In the genomic region with DNA sequence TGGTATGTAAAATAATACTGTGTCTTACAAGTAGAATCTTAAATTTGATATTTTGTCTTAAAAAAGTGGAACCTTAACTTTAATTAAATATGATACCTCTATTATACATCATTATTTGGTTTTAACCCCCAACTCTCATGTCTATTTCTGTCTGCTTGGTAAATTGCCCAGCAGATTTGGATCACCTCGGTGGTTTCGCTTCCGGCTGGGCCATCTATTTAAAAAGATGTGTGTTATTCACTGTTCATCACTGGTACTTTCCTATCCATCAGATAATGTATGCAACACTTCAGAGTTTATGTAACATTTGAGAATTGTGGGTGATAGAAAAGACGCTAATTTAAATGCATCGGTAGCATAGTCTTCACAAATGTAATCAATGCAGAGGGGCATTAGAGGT, we compare ENCODE assay signal across 19 cellular contexts.
DNase-seq lines count a peak whose midpoint lies in the region; ATAC-seq, FAIRE-seq and TF ChIP-seq lines count a peak whose summit lies in the region.
"Had no signal": no experiment of that assay in that cellular context is flagged by ENCODE, and none has a peak within 500 bp of the region (broad histone marks: within the 10 kb centered on the region; RNA-seq: fewer than 3 reads in every experiment).

No MANE protein-coding gene starts in this region.

- peaks cover 19% of the 10 kb centered on the region for H3K4me1 ChIP-seq in body of pancreas

- H3K36me3 ChIP-seq in body of pancreas (replicated peaks in 1 of 2; ENCODE audit: insufficient read depth in 1 of 2, low read depth in 2 of 2) = no peaks in the 10 kb centered on the region
- H3K36me3 ChIP-seq: BE2C had no signal

- H3K4me1 Mint-ChIP-seq in activated T-helper 17 cell treated with anti-CD3 and anti-CD28 coated beads, Interleukin-2, amount 50 U/mL, for 72 hours = peaks cover 36% of the 10 kb centered on the region
- peaks cover 38% of the 10 kb centered on the region for H3K4me1 Mint-ChIP-seq in Calu3 (ENCODE audit: low read depth, unreplicated experiment)

- CTCF ChIA-PET in Calu3 (lab: Charles Lee) = no interaction called here

- BruUV-seq in Calu3 (replicated peaks; lab: Mats Ljungman, UMichigan) = no TSS peak

- DNase-seq in GM18507 (ENCODE audit: extremely low spot score, insufficient read length, low read depth) (no peak), Calu3 (no peak), body of pancreas (no peak), NCI-H1694 (lab: John Stamatoyannopoulos, UW) (no peak), RKO (ENCODE audit: low spot score) (no peak)
- DNase-seq: BE2C; CD4-positive, alpha-beta T cell; GM23248; HCEC 1CT; NCI-H1105 treated with DMSO at 0.1 percent for 48 hours; NCI-H187 treated with DMSO at 0.1 percent for 48 hours; NCI-H526 treated with DMSO at 0.1 percent for 48 hours; T-cell; T-helper 9 cell had no signal

- no peak overlapping the region for H3K27ac ChIP-seq in body of pancreas
- H3K27ac ChIP-seq: GM23248 had no signal

- H3K9me3 ChIP-seq in body of pancreas = no peaks in the 10 kb centered on the region
- H3K9me3 ChIP-seq: BE2C had no signal

- no peak overlapping the region for H3K4me3 ChIP-seq in body of pancreas
- H3K4me3 ChIP-seq: GM23248 had no signal

- no peaks in the 10 kb centered on the region for H3K27me3 Mint-ChIP-seq in activated T-helper 17 cell treated with anti-CD3 and anti-CD28 coated beads, Interleukin-2, amount 50 U/mL, for 72 hours
- H3K27me3 Mint-ChIP-seq in Calu3 (ENCODE audit: unreplicated experiment) = no peaks in the 10 kb centered on the region
- H3K27me3 Mint-ChIP-seq: CD4-positive, alpha-beta T cell; T-cell had no signal

- peaks cover 40% of the 10 kb centered on the region for H3K36me3 Mint-ChIP-seq in activated T-helper 17 cell treated with anti-CD3 and anti-CD28 coated beads, Interleukin-2, amount 50 U/mL, for 72 hours (ENCODE audit: low read depth)
- no peaks in the 10 kb centered on the region for H3K36me3 Mint-ChIP-seq in Calu3 (ENCODE audit: insufficient read depth, unreplicated experiment)

- no peak overlapping the region for H3K4me3 Mint-ChIP-seq in activated T-helper 17 cell treated with anti-CD3 and anti-CD28 coated beads, Interleukin-2, amount 50 U/mL, for 72 hours
- no peak overlapping the region for H3K4me3 Mint-ChIP-seq in Calu3 (ENCODE audit: low read depth, unreplicated experiment)
- H3K4me3 Mint-ChIP-seq: CD4-positive, alpha-beta T cell; T-cell had no signal

- intact Hi-C loops in Calu3 (cut with micrococcal nuclease; ENCODE audit: unreplicated experiment) = no loop called here
- intact Hi-C loops in body of pancreas (cut with DNase I) = no loop called here

- no peak for TF ChIP-seq CTCF in Calu3 (IDR thresholded peaks at IDR 0.05; ENCODE audit: unreplicated experiment)
- no peak for TF ChIP-seq CTCF in body of pancreas (IDR thresholded peaks at IDR 0.05)

- WGBS in body of pancreas, 2 donors = 78 to 79% methylated on average over 5 of the region's 5 CpGs

- FAIRE-seq in GM18507 (lab: Jason Lieb, UNC) = peak; percentile 59
- FAIRE-seq: GM19239 had no signal

- peak overlapping the region; percentile 23 for H3K27ac Mint-ChIP-seq in activated T-helper 17 cell treated with anti-CD3 and anti-CD28 coated beads, Interleukin-2, amount 50 U/mL, for 72 hours
- no peak overlapping the region for H3K27ac Mint-ChIP-seq in Calu3 (ENCODE audit: unreplicated experiment)
- H3K27ac Mint-ChIP-seq: CD4-positive, alpha-beta T cell; T-cell had no signal

- ATAC-seq in GM19351 (IDR thresholded peaks at IDR 0.05; ENCODE audit: unreplicated experiment) = peak; percentile 79
- ATAC-seq in HG03439 (IDR thresholded peaks at IDR 0.05; ENCODE audit: unreplicated experiment) = peak; percentile 41
- ATAC-seq in activated T-helper 17 cell treated with anti-CD3 and anti-CD28 coated beads, Interleukin-2, amount 50 U/mL, for 72 hours (replicated peaks) = no peak
- ATAC-seq in body of pancreas = no peak
- ATAC-seq: Right ventricle myocardium inferior, T-cell had no signal

- TF ChIP-seq POLR2A in body of pancreas (IDR thresholded peaks at IDR 0.05) = no peak

- no peaks in the 10 kb centered on the region for H3K9me3 Mint-ChIP-seq in activated T-helper 17 cell treated with anti-CD3 and anti-CD28 coated beads, Interleukin-2, amount 50 U/mL, for 72 hours
- H3K9me3 Mint-ChIP-seq in Calu3 (ENCODE audit: low read depth, unreplicated experiment) = no peaks in the 10 kb centered on the region
- H3K9me3 Mint-ChIP-seq: CD4-positive, alpha-beta T cell had no signal

- H3K27me3 ChIP-seq in body of pancreas = no peaks in the 10 kb centered on the region
- H3K27me3 ChIP-seq: BE2C had no signal

Comparison
In these comparisons a context has a peak if more than half of its experiments do, and no peak if none do; other contexts are left out.
1. ATAC-seq: peak in GM19351 (single experiment) and HG03439 (single experiment); none in activated T-helper 17 cell treated with anti-CD3 and anti-CD28 coated beads, Interleukin-2, amount 50 U/mL, for 72 hours (single experiment) and body of pancreas (single experiment).